Comparison of ENCODE assay signal across 21 cellular contexts in the genomic region with DNA sequence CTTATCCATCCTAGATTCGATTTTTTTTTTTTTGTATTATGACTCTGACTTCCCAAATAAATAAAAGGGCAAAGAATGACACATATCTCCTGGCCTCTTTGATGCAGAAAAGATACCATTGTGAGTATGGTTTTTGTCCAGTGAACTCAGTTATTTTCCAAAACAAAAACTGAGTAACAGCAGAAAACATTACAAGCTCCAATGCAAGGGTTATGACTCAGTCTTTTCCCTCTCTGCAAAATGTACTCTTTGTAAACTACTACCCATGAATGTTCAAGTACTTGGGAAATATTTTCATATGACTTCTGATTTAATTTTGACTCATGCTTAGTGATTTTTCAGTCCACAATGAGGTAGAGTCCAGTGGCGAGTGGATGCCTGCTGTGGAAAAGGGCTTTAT.
DNase-seq lines count a peak whose midpoint lies in the region; ATAC-seq and TF ChIP-seq lines count a peak whose summit lies in the region.
"Had no signal": no experiment of that assay in that cellular context is flagged by ENCODE, and none has a peak within 500 bp of the region (broad histone marks: within the 10 kb centered on the region; RNA-seq: fewer than 3 reads in every experiment).

No MANE protein-coding gene starts in this region.

- DNase-seq in HCEC 1CT (peak; percentile 87), astrocyte of the cerebellum (ENCODE audit: low read depth) (peak; percentile 9), fibroblast of pulmonary artery (ENCODE audit: low read depth) (peak; percentile 9), NCI-H82 treated with DMSO at 0.1 percent for 48 hours (lab: John Stamatoyannopoulos, UW; ENCODE audit: unreplicated experiment) (no peak)
- DNase-seq: activated CD4-positive, CD25-positive, alpha-beta regulatory T cell treated with anti-CD3 and anti-CD28 coated beads, Interleukin-2, amount 50 U/mL, for 72 hours; activated naive CD8-positive, alpha-beta T cell treated with anti-CD3 and anti-CD28 coated beads for 36 hours; caudate nucleus; hippocampal formation; naive B cell; NCI-H1048; NCI-H2029; NCI-H446 treated with DMSO at 0.1 percent for 48 hours; RPMI8226; sigmoid colon; stimulated activated CD4-positive, alpha-beta T cell treated with anti-CD3 and anti-CD28 coated beads, Interleukin-1b, Interleukin-23, amount 100 ng/mL, for 48 hours; stimulated activated naive CD4-positive, alpha-beta T cell; tibial artery had no signal

- TF ChIP-seq CTCF in astrocyte of the cerebellum (IDR thresholded peaks at IDR 0.05; ENCODE audit: low read depth, low read length, missing control alignments) (no peak), fibroblast of pulmonary artery (IDR thresholded peaks at IDR 0.05; ENCODE audit: low read length, missing control alignments) (no peak)

- H3K4me3 ChIP-seq in astrocyte of the cerebellum (ENCODE audit: low read depth, low read length) (no peak overlapping the region), fibroblast of pulmonary artery (replicated peaks; ENCODE audit: low read depth, low read length) (no peak overlapping the region)
- H3K4me3 ChIP-seq: sigmoid colon, tibial artery had no signal

- in situ Hi-C loops in astrocyte of the cerebellum (cut with HindIII; ENCODE audit: low sequenced_read_pairs) = no loop called here

- ATAC-seq in HG02840 (IDR thresholded peaks at IDR 0.05; ENCODE audit: low FRiP score, unreplicated experiment) = no peak
- no peak for ATAC-seq in GM21360 (IDR thresholded peaks at IDR 0.05; ENCODE audit: unreplicated experiment)
- no peak for ATAC-seq in HG03139 (IDR thresholded peaks at IDR 0.05; ENCODE audit: unreplicated experiment)
- ATAC-seq: esophagus mucosa had no signal
